ENCODE assay signal across 9 cellular contexts in the genomic region with DNA sequence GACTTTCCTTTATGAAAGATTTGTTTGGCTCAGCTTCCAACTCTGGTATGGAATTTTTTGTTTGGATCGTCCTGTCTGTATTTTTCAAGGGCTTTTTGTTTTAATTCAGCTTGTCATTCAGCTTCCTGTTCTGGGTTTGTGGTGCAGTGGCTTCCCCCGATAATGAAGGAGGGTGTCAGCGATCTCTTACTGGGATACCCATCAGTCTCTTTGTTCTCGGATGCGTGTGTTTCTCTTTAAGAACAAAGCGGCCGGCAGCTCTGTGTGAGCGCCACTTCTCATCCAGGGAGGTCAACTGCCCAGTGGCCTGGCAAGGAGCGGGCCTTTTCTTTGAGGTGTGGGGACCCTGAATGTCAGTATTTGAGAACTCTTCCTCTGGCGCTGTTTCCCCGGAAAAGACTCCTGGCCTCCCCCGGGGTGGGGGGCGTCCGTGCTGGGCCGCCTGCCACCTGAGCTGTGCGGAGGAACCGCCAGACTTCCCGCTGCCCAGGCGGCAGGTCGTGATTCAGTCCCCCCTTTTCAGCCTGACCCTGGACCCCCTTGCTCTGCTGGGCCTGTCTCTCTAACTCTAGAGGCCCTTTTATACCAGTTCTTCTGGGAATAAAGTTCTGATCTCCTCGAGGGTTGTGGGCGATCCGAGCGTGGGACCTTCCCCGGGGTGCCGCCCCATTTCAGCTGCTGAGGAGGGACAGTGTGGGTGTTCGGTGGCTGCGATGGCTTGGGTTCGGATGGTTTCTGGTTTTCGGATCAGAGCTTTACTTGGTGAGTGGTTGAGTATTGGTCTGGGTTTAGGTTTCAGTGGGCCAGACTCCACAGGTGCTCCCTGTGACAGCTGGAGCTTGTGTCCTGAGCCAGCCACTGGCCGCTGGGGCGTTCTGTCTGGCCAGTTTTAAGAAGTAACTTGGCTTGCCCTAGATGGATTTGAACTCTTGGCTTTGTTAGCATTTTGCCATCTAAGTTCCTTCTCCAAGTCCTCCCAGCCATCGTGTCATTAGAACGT. TPM values are rescaled to one million over a fixed set of nuclear protein-coding genes. Genes with fewer than 3 reads are reported as not detected.
DNase-seq lines count a peak whose midpoint lies in the region; ATAC-seq and TF ChIP-seq lines count a peak whose summit lies in the region.
"Had no signal": no experiment of that assay in that cellular context is flagged by ENCODE, and none has a peak within 500 bp of the region (broad histone marks: within the 10 kb centered on the region; RNA-seq: fewer than 3 reads in every experiment).

No MANE protein-coding gene starts in this region.

- no peaks in the 10 kb centered on the region for H3K9me3 ChIP-seq in CD4-positive, alpha-beta memory T cell (ENCODE audit: control insufficient read depth in 1 of 2, low read length in 2 of 2)
- no peaks in the 10 kb centered on the region for H3K9me3 ChIP-seq in breast epithelium

- peaks cover 70% of the 10 kb centered on the region for H3K4me1 ChIP-seq in CD4-positive, alpha-beta memory T cell (ENCODE audit: insufficient read depth, low read length)
- H3K4me1 ChIP-seq in breast epithelium, result peaks cover 18 to 33% of the 10 kb centered on the region in 2 donors

- H3K27me3 Mint-ChIP-seq in CD4-positive, alpha-beta memory T cell, result peaks cover 2 to 5% of the 10 kb centered on the region in 2 donors
- no peaks in the 10 kb centered on the region for H3K27me3 Mint-ChIP-seq in memory B cell

- H3K9me3 Mint-ChIP-seq in CD4-positive, alpha-beta memory T cell, result peaks cover 0 to 5% (median 0%) of the 10 kb centered on the region in 8 donors
- H3K9me3 Mint-ChIP-seq in memory B cell, result peaks cover 3% of the 10 kb centered on the region

- intact Hi-C loops in CD4-positive, alpha-beta memory T cell (cut with micrococcal nuclease), result loop anchor here (5.0 kb wide), 1 partner anchor 237 kb away; a partner anchor contains a TSS
- intact Hi-C loops in breast epithelium (cut with DNase I; ENCODE audit: low total_unique reads), result loop anchor here (5.0 kb wide), 1 partner anchor 32 kb away; no protein-coding TSS in a partner anchor

- H3K27ac Mint-ChIP-seq in CD4-positive, alpha-beta memory T cell, result peak overlapping the region; percentile 92 to 99 (median 97)
- H3K27ac Mint-ChIP-seq in memory B cell, result peak overlapping the region; percentile 35

- H3K27ac ChIP-seq in CD4-positive, alpha-beta memory T cell (ENCODE audit: low read depth, low read length), result peak overlapping the region; percentile 98
- peak overlapping the region; percentile 75 to 82 for H3K27ac ChIP-seq in breast epithelium

- peaks cover 25% of the 10 kb centered on the region for H3K36me3 ChIP-seq in CD4-positive, alpha-beta memory T cell (ENCODE audit: insufficient read depth, low read length)
- peaks cover 8% of the 10 kb centered on the region for H3K36me3 ChIP-seq in breast epithelium

- peaks cover 16 to 49% of the 10 kb centered on the region in 2 donors for H3K36me3 Mint-ChIP-seq in CD4-positive, alpha-beta memory T cell
- peaks cover 30% of the 10 kb centered on the region for H3K36me3 Mint-ChIP-seq in memory B cell

- H3K4me3 ChIP-seq in CD4-positive, alpha-beta memory T cell (ENCODE audit: low read length in 2 of 2), result peak overlapping the region; percentile 63 to 88
- H3K4me3 ChIP-seq in breast epithelium, result peak overlapping the region; percentile 34 to 67 (median 46)

- DNase-seq in CD4-positive, alpha-beta memory T cell, result peak; percentile 48 to 79 (median 56)
- DNase-seq in MV-4-11 (lab: John Stamatoyannopoulos, UW) (peak; percentile 48), breast epithelium (ENCODE audit: low spot score in 2 of 2) (no peak), memory B cell (ENCODE audit: low spot score in 2 of 2) (no peak), kidney glomerular epithelial cell (lab: John Stamatoyannopoulos, UW) (no peak), D341Med (ENCODE audit: low spot score) (no peak)

- TF ChIP-seq POLR2A in breast epithelium (IDR thresholded peaks at IDR 0.05), result no peak

- H3K27me3 ChIP-seq in CD4-positive, alpha-beta memory T cell (ENCODE audit: insufficient read depth, low read length), result no peaks in the 10 kb centered on the region
- H3K27me3 ChIP-seq in breast epithelium, result no peaks in the 10 kb centered on the region

- TF ChIP-seq CTCF in breast epithelium (IDR thresholded peaks at IDR 0.05), result no peak

- H3K4me3 Mint-ChIP-seq in CD4-positive, alpha-beta memory T cell, result peak overlapping the region; percentile 86 to 100 (median 98)
- H3K4me3 Mint-ChIP-seq in memory B cell, result peak overlapping the region; percentile 65

- H3K4me1 Mint-ChIP-seq in CD4-positive, alpha-beta memory T cell, result peaks cover 40 to 76% (median 58%) of the 10 kb centered on the region in 4 donors
- H3K4me1 Mint-ChIP-seq in memory B cell, result peaks cover 40% of the 10 kb centered on the region

- ATAC-seq in memory B cell (ENCODE audit: low read depth) (no peak), GM19328 (IDR thresholded peaks at IDR 0.05; ENCODE audit: unreplicated experiment) (no peak), HG03520 (IDR thresholded peaks at IDR 0.05; ENCODE audit: unreplicated experiment) (no peak)

- POLR2A ChIA-PET in CD4-positive, alpha-beta memory T cell (lab: Charles Lee; ENCODE audit: partially characterized antibody), result interaction anchor here (1.1 to 10.5 kb wide), 11 partner anchors 16 to 238 kb away, joined by 3 to 325 read pairs (median 5); a partner anchor contains a TSS

- CTCF ChIA-PET in CD4-positive, alpha-beta memory T cell (lab: Charles Lee; ENCODE audit: partially characterized antibody), result interaction anchor here (0.6 to 4.8 kb wide), 13 partner anchors 9 to 343 kb away, joined by 3 to 75 read pairs (median 4); a partner anchor contains a TSS

RNA-seq across cellular contexts. Expression of a gene that starts 3.4 kb away (rescaled TPM):
- 100 to 1,000 TPM; 140 to 141 TPM for total RNA-seq in CD4-positive, alpha-beta memory T cell
- 10 to 100 TPM in 1 of 2 donors, 1 to 10 TPM in 1; 8.3 to 37.8 TPM for polyA plus RNA-seq in CD4-positive, alpha-beta memory T cell
- 10 to 100 TPM; 32.6 to 38.0 (median 33.3) TPM for total RNA-seq in breast epithelium

RNA-seq across cellular contexts. Expression of a gene that starts 3.9 kb away (rescaled TPM):
- total RNA-seq in CD4-positive, alpha-beta memory T cell, result 10 to 100 TPM; 64.9 to 65.3 TPM
- 100 to 1,000 TPM; 105 to 119 TPM for polyA plus RNA-seq in CD4-positive, alpha-beta memory T cell
- total RNA-seq in breast epithelium, result 10 to 100 TPM; 44.6 to 52.8 (median 47.4) TPM

RNA-seq across cellular contexts. Expression of a gene that starts 9.1 kb away (rescaled TPM):
- 10 to 100 TPM in 1 of 2 experiments, 1 to 10 TPM in 1; 7.5 to 12.7 TPM for total RNA-seq in CD4-positive, alpha-beta memory T cell
- not detected for polyA plus RNA-seq in CD4-positive, alpha-beta memory T cell
- total RNA-seq in breast epithelium, result 1 to 10 TPM in 2 of 3 donors, not detected in 1; 2.5 to 3.9 TPM

RNA-seq across cellular contexts. Expression of a gene that starts 16.1 kb away (rescaled TPM):
- total RNA-seq in CD4-positive, alpha-beta memory T cell, result 1 to 10 TPM; 1.3 to 1.5 TPM
- 1 to 10 TPM; 1.1 to 1.7 TPM for polyA plus RNA-seq in CD4-positive, alpha-beta memory T cell
- 1 to 10 TPM in 2 of 3 donors, not detected in 1; 1.0 to 2.3 TPM for total RNA-seq in breast epithelium
- total RNA-seq: M059J had no signal

RNA-seq across cellular contexts. Expression of a gene that starts 41.9 kb away (rescaled TPM):
- under 1 TPM in 1 of 2 experiments, not detected in 1; 0.11 TPM for total RNA-seq in CD4-positive, alpha-beta memory T cell
- under 1 TPM; 0.07 TPM for polyA plus RNA-seq in CD4-positive, alpha-beta memory T cell
- 1 to 10 TPM in 1 of 3 donors, not detected in 2; 1.8 TPM for total RNA-seq in breast epithelium
- total RNA-seq: M059J had no signal

Comparison
In these comparisons a context has a peak if more than half of its experiments do, and no peak if none do; other contexts are left out.
1. DNase-seq: peak in CD4-positive, alpha-beta memory T cell (5 of 5) and MV-4-11 (single experiment); none in breast epithelium (0 of 2), memory B cell (0 of 2), kidney glomerular epithelial cell (single experiment) and D341Med (single experiment).